ENCODE assay signal across 8 cellular contexts in the genomic region with DNA sequence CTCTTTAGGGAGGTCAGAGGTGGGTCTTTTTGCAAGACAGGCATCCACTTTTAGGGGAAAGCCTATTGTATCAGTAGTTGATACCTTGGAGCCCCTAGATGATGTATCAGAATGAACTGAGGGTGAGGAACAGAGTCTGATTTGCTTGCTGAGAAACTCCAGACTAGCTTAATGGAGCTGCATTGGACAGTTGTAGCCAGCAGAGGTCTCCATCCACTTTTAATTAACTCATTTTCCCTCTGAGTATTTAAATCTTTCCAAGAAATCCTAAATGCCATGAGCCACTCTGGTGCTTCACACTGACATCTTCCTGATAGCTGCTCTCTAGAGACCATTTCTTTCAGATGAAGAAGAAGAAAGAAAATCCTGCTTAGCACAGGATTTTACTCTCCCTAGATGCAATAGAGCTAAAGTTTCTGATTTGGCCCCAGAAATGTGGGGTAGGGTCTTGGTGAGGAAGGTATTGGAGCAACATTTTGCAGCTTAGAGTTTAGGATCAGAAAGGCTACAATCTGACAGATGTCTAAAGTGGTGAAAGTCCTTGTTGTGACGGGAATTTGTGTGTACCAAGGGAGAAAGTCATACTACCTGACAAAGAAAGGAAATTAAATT. TPM values are rescaled to one million over a fixed set of nuclear protein-coding genes. Genes with fewer than 3 reads are reported as not detected.
DNase-seq lines count a peak whose midpoint lies in the region; ATAC-seq and TF ChIP-seq lines count a peak whose summit lies in the region.

No MANE protein-coding gene starts in this region.

- H3K36me3 Mint-ChIP-seq in endodermal cell (ENCODE audit: low read depth): peaks cover 19% of the 10 kb centered on the region

- ATAC-seq in HG03097 (IDR thresholded peaks at IDR 0.05; ENCODE audit: low FRiP score, unreplicated experiment) (no peak), HG03442 (IDR thresholded peaks at IDR 0.05; ENCODE audit: unreplicated experiment) (no peak)

- H3K9me3 ChIP-seq in endodermal cell (ENCODE audit: control insufficient read depth, low read length) (no peaks in the 10 kb centered on the region), neuronal stem cell (replicated peaks in 1 of 2; ENCODE audit: control insufficient read depth in 2 of 2, insufficient read depth in 1 of 2, low read depth in 1 of 2, low read length in 2 of 2) (no peaks in the 10 kb centered on the region)

- H3K79me1 ChIP-seq in neuronal stem cell (ENCODE audit: low read depth, low read length): no peaks in the 10 kb centered on the region

- H3K9ac ChIP-seq in endodermal cell (ENCODE audit: extremely low read depth, low read length, poor library complexity, severe bottlenecking) (no peak overlapping the region), neuronal stem cell (ENCODE audit: low read depth, low read length, poor library complexity) (no peak overlapping the region)

- no peak overlapping the region for H3K27ac ChIP-seq in endodermal cell (ENCODE audit: low read depth, low read length)
- no peak overlapping the region for H3K27ac ChIP-seq in neuronal stem cell (replicated peaks; ENCODE audit: low read length)

- H2BK12ac ChIP-seq in neuronal stem cell (ENCODE audit: low read length): no peak overlapping the region

- H3K4me3 Mint-ChIP-seq in endodermal cell: no peak overlapping the region

- H2AFZ ChIP-seq in neuronal stem cell (ENCODE audit: low read length): no peak overlapping the region

- no peak overlapping the region for H3K23ac ChIP-seq in neuronal stem cell (ENCODE audit: low read depth, low read length, poor library complexity)

- H3K4me2 ChIP-seq in neuronal stem cell (ENCODE audit: insufficient read depth, low read length, poor library complexity, severe bottlenecking): no peak overlapping the region

- H2BK120ac ChIP-seq in neuronal stem cell (ENCODE audit: low read depth, low read length): no peak overlapping the region

- H2AK5ac ChIP-seq in neuronal stem cell (ENCODE audit: low read depth, low read length): no peak overlapping the region

- DNase-seq in NCI-H82 (lab: John Stamatoyannopoulos, UW) (peak; percentile 56), NCI-H82 treated with DMSO at 0.1 percent for 48 hours (lab: John Stamatoyannopoulos, UW; ENCODE audit: unreplicated experiment) (no peak), NCI-H748 (lab: John Stamatoyannopoulos, UW; ENCODE audit: unreplicated experiment) (peak; percentile 32), endodermal cell (peak; percentile 59), neuronal stem cell (ENCODE audit: low spot score) (peak; percentile 37), HK-2 (ENCODE audit: unreplicated experiment) (no peak)

- H3K14ac ChIP-seq in neuronal stem cell (ENCODE audit: low read length): no peak overlapping the region

- H3K27ac Mint-ChIP-seq in endodermal cell: no peak overlapping the region

- H3K4ac ChIP-seq in neuronal stem cell (ENCODE audit: low read length): no peak overlapping the region

- H4K8ac ChIP-seq in neuronal stem cell (ENCODE audit: low read depth, low read length): no peak overlapping the region

- peaks cover 5% of the 10 kb centered on the region for H3K4me1 ChIP-seq in endodermal cell (ENCODE audit: control insufficient read depth, insufficient read depth, low read length)
- peaks cover 0 to 24% of the 10 kb centered on the region in 2 donors for H3K4me1 ChIP-seq in neuronal stem cell (ENCODE audit: control insufficient read depth in 2 of 2, insufficient read depth in 1 of 2, low read depth in 1 of 2, low read length in 2 of 2)

- H3K36me3 ChIP-seq in endodermal cell (ENCODE audit: control insufficient read depth, insufficient read depth, low read length): peaks cover 20% of the 10 kb centered on the region
- H3K36me3 ChIP-seq in neuronal stem cell (replicated peaks in 1 of 2; ENCODE audit: control insufficient read depth in 2 of 2, insufficient read depth in 2 of 2, low read length in 2 of 2): peaks cover 15 to 31% of the 10 kb centered on the region in 2 donors

- H3K27me3 Mint-ChIP-seq in endodermal cell (ENCODE audit: insufficient read depth): no peaks in the 10 kb centered on the region

- no peaks in the 10 kb centered on the region for H3K9me3 Mint-ChIP-seq in endodermal cell

- no peak overlapping the region for H3K18ac ChIP-seq in neuronal stem cell (ENCODE audit: low read length)

- H3K4me3 ChIP-seq in endodermal cell (ENCODE audit: low read length) (no peak overlapping the region), neuronal stem cell (ENCODE audit: low read length in 2 of 2) (no peak overlapping the region)

- no peak overlapping the region for H2BK5ac ChIP-seq in neuronal stem cell (ENCODE audit: low read length)

- H3K27me3 ChIP-seq in endodermal cell (ENCODE audit: control insufficient read depth, insufficient read depth, low read length, poor library complexity, severe bottlenecking) (no peaks in the 10 kb centered on the region), neuronal stem cell (ENCODE audit: control insufficient read depth in 3 of 3, insufficient read depth in 3 of 3, low read depth in 1 of 3, low read length in 3 of 3) (no peaks in the 10 kb centered on the region)

- no peak overlapping the region for H4K91ac ChIP-seq in neuronal stem cell (ENCODE audit: low read depth, low read length, poor library complexity)

- H3K4me1 Mint-ChIP-seq in endodermal cell: peaks cover 12% of the 10 kb centered on the region

- TF ChIP-seq CTCF in endodermal cell (conservative IDR thresholded peaks at IDR 0.05): peak; percentile 85

- WGBS in endodermal cell (ENCODE audit: insufficient coverage in 1 of 2, insufficient read length in 1 of 2), 2 experiments: 88% methylated on average over 1 of the region's 1 CpG
- WGBS in neuronal stem cell (ENCODE audit: extremely low coverage in 2 of 2, insufficient read length in 2 of 2, insufficient replicate concordance in 1 of 2), 2 donors: no CpG with 5 or more reads among the region's 1 CpG

- H2BK15ac ChIP-seq in neuronal stem cell (ENCODE audit: low read length): no peak overlapping the region

RNA-seq across cellular contexts. Expression of gene EXT2, which starts 38.0 kb away (rescaled TPM):
- total RNA-seq in endodermal cell: 10 to 100 TPM; 47.7 to 60.3 TPM
- polyA plus RNA-seq in endodermal cell (2013, experiment 1 of 2): 55.8 TPM
- polyA plus RNA-seq in endodermal cell (2013, experiment 2 of 2): 54.9 TPM
- 36.4 TPM for polyA plus RNA-seq in neuronal stem cell (2013, experiment 1 of 2)
- 35.5 TPM for polyA plus RNA-seq in neuronal stem cell (2013, experiment 2 of 2)

Comparison
In these comparisons a context has a peak if more than half of its experiments do, and no peak if none do; other contexts are left out.
1. DNase-seq: peak in NCI-H82 (single experiment), NCI-H748 (single experiment), endodermal cell (single experiment) and neuronal stem cell (single experiment); none in NCI-H82 treated with DMSO at 0.1 percent for 48 hours (single experiment) and HK-2 (single experiment).